Comparison of ENCODE assay signal across 1 cellular context in the genomic region with DNA sequence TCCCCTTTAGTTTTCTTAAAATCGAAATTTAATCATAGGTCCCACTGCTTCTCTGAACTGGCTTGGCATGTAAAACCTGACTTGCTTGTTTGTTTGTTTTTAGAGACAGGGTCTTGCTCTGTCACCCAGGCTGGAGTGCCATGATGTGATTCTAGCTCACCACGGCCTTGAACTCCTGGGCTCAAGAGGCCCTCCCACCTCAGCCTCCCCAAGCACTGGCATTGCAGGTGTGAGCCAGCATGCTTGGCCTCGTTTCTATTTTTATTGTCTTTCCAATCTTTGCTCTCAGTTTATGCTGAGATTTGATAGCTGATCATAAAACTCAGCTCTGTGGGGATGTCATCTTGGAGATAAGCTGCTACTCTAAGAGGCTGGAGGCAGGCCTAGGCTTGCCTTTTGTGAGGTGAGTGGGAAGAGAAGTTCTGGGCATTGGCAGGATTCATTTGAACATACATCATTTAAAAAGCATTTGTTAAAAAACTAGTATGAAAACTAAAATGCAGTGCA.
TF ChIP-seq lines count a peak whose summit lies in the region.

No MANE protein-coding gene starts in this region.

TF ChIP-seq in HEK293, 187 proteins besides CTCF, POLR2A, EP300 and RAD21 (continued from another document):
- TF ChIP-seq, protein P1, sequence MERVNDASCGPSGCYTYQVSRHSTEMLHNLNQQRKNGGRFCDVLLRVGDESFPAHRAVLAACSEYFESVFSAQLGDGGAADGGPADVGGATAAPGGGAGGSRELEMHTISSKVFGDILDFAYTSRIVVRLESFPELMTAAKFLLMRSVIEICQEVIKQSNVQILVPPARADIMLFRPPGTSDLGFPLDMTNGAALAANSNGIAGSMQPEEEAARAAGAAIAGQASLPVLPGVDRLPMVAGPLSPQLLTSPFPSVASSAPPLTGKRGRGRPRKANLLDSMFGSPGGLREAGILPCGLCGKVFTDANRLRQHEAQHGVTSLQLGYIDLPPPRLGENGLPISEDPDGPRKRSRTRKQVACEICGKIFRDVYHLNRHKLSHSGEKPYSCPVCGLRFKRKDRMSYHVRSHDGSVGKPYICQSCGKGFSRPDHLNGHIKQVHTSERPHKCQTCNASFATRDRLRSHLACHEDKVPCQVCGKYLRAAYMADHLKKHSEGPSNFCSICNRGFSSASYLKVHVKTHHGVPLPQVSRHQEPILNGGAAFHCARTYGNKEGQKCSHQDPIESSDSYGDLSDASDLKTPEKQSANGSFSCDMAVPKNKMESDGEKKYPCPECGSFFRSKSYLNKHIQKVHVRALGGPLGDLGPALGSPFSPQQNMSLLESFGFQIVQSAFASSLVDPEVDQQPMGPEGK (tag by site-specific recombination; IDR thresholded peaks at IDR 0.05) = peak; percentile 65
- TF ChIP-seq SCRT2 (tag by site-specific recombination; IDR thresholded peaks at IDR 0.05) = peak; percentile 56; the same call in 1 of the 2 replicates
- peak; percentile 90 for TF ChIP-seq ZNF362 (tag by site-specific recombination; IDR thresholded peaks at IDR 0.05)
- TF ChIP-seq ZNF701 (tag by site-specific recombination; IDR thresholded peaks at IDR 0.05) = no peak
- TF ChIP-seq ZNF280D (tag by site-specific recombination; IDR thresholded peaks at IDR 0.05) = no peak
- TF ChIP-seq ZBTB26 (tag by site-specific recombination; optimal IDR thresholded peaks at IDR 0.05) = no peak
- peak; percentile 61; the same call in 1 of the 2 replicates for TF ChIP-seq ZNF600 (tag by site-specific recombination; IDR thresholded peaks at IDR 0.05)
- TF ChIP-seq, protein P2, sequence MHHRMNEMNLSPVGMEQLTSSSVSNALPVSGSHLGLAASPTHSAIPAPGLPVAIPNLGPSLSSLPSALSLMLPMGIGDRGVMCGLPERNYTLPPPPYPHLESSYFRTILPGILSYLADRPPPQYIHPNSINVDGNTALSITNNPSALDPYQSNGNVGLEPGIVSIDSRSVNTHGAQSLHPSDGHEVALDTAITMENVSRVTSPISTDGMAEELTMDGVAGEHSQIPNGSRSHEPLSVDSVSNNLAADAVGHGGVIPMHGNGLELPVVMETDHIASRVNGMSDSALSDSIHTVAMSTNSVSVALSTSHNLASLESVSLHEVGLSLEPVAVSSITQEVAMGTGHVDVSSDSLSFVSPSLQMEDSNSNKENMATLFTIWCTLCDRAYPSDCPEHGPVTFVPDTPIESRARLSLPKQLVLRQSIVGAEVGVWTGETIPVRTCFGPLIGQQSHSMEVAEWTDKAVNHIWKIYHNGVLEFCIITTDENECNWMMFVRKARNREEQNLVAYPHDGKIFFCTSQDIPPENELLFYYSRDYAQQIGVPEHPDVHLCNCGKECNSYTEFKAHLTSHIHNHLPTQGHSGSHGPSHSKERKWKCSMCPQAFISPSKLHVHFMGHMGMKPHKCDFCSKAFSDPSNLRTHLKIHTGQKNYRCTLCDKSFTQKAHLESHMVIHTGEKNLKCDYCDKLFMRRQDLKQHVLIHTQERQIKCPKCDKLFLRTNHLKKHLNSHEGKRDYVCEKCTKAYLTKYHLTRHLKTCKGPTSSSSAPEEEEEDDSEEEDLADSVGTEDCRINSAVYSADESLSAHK (tag by site-specific recombination; IDR thresholded peaks at IDR 0.05) = peak; percentile 93
- TF ChIP-seq HIC1 (tag by site-specific recombination; IDR thresholded peaks at IDR 0.05) = peak; percentile 67
- peak; percentile 98 for TF ChIP-seq ZIC2 (tag by site-specific recombination; IDR thresholded peaks at IDR 0.05)
- no peak for TF ChIP-seq ZNF785 (tag by site-specific recombination; IDR thresholded peaks at IDR 0.05)
- no peak for TF ChIP-seq ZNF776 (tag by site-specific recombination; IDR thresholded peaks at IDR 0.05; ENCODE audit: borderline replicate concordance)
- no peak for TF ChIP-seq ZNF791 (tag by site-specific recombination; IDR thresholded peaks at IDR 0.05)
- TF ChIP-seq ZSCAN16 (tag by site-specific recombination; IDR thresholded peaks at IDR 0.05) = 0 out of 2 replicates have a peak, but pooled peaks have one; percentile 20
- TF ChIP-seq, protein P3, sequence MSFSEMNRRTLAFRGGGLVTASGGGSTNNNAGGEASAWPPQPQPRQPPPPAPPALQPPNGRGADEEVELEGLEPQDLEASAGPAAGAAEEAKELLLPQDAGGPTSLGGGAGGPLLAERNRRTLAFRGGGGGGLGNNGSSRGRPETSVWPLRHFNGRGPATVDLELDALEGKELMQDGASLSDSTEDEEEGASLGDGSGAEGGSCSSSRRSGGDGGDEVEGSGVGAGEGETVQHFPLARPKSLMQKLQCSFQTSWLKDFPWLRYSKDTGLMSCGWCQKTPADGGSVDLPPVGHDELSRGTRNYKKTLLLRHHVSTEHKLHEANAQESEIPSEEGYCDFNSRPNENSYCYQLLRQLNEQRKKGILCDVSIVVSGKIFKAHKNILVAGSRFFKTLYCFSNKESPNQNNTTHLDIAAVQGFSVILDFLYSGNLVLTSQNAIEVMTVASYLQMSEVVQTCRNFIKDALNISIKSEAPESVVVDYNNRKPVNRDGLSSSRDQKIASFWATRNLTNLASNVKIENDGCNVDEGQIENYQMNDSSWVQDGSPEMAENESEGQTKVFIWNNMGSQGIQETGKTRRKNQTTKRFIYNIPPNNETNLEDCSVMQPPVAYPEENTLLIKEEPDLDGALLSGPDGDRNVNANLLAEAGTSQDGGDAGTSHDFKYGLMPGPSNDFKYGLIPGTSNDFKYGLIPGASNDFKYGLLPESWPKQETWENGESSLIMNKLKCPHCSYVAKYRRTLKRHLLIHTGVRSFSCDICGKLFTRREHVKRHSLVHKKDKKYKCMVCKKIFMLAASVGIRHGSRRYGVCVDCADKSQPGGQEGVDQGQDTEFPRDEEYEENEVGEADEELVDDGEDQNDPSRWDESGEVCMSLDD (tag by site-specific recombination; IDR thresholded peaks at IDR 0.05) = no peak
- TF ChIP-seq ZNF530 (tag by site-specific recombination; IDR thresholded peaks at IDR 0.05; ENCODE audit: low read depth) = no peak
- TF ChIP-seq, protein P4, sequence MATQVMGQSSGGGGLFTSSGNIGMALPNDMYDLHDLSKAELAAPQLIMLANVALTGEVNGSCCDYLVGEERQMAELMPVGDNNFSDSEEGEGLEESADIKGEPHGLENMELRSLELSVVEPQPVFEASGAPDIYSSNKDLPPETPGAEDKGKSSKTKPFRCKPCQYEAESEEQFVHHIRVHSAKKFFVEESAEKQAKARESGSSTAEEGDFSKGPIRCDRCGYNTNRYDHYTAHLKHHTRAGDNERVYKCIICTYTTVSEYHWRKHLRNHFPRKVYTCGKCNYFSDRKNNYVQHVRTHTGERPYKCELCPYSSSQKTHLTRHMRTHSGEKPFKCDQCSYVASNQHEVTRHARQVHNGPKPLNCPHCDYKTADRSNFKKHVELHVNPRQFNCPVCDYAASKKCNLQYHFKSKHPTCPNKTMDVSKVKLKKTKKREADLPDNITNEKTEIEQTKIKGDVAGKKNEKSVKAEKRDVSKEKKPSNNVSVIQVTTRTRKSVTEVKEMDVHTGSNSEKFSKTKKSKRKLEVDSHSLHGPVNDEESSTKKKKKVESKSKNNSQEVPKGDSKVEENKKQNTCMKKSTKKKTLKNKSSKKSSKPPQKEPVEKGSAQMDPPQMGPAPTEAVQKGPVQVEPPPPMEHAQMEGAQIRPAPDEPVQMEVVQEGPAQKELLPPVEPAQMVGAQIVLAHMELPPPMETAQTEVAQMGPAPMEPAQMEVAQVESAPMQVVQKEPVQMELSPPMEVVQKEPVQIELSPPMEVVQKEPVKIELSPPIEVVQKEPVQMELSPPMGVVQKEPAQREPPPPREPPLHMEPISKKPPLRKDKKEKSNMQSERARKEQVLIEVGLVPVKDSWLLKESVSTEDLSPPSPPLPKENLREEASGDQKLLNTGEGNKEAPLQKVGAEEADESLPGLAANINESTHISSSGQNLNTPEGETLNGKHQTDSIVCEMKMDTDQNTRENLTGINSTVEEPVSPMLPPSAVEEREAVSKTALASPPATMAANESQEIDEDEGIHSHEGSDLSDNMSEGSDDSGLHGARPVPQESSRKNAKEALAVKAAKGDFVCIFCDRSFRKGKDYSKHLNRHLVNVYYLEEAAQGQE (tag by site-specific recombination; IDR thresholded peaks at IDR 0.05) = no peak
- peak; percentile 95; the same call in 1 of the 2 replicates for TF ChIP-seq ZNF501 (tag by site-specific recombination; IDR thresholded peaks at IDR 0.05)
- peak; percentile 86; the same call in 1 of the 2 replicates for TF ChIP-seq ZNF610 (tag by site-specific recombination; IDR thresholded peaks at IDR 0.05; ENCODE audit: borderline replicate concordance)
- no peak for TF ChIP-seq ZNF544 (tag by site-specific recombination; IDR thresholded peaks at IDR 0.05)
- TF ChIP-seq ZNF140 (tag by site-specific recombination; IDR thresholded peaks at IDR 0.05) = no peak
- TF ChIP-seq ZBTB8A (tag by site-specific recombination; IDR thresholded peaks at IDR 0.05) = peak; percentile 79
- TF ChIP-seq ZFP41 (tag by site-specific recombination; IDR thresholded peaks at IDR 0.05; ENCODE audit: borderline replicate concordance) = no peak
- no peak; the same call in 1 of the 2 replicates for TF ChIP-seq KLF10 (tag by site-specific recombination; IDR thresholded peaks at IDR 0.05)
- peak; percentile 66; the same call in 1 of the 2 replicates for TF ChIP-seq ZNF324 (tag by site-specific recombination; IDR thresholded peaks at IDR 0.05)
- TF ChIP-seq ZNF830 (tag by site-specific recombination; IDR thresholded peaks at IDR 0.05; ENCODE audit: low read depth) = no peak
- TF ChIP-seq ZNF596 (tag by site-specific recombination; IDR thresholded peaks at IDR 0.05) = peak; percentile 77
- no peak for TF ChIP-seq ZNF114 (tag by site-specific recombination; IDR thresholded peaks at IDR 0.05)
- TF ChIP-seq SP2 (tag by site-specific recombination; IDR thresholded peaks at IDR 0.05) = no peak
